Comparison of ENCODE assay signal across 9 cellular contexts in the genomic region with DNA sequence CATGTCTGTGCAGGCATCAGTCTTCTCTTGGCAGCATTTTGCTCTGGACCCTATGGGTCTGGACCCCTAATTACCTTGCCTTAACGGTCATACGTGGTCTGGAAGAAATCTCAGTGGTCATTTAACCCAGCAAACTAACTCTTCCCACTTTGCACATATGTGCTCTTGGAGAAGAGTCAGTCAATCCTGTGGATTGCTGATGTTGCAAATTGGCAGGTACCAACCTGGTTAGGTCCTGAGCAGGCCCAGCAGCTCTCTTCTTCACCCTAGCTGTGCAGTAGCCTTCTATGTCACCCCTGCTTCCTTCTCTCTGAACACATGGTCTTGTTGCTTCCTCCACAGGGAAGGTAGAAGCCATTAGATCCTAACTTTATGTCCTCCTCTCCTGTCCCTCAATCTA. TPM values are rescaled to one million over a fixed set of nuclear protein-coding genes. Genes with fewer than 3 reads are reported as not detected.
DNase-seq lines count a peak whose midpoint lies in the region; ATAC-seq and TF ChIP-seq lines count a peak whose summit lies in the region.
"Had no signal": no experiment of that assay in that cellular context is flagged by ENCODE, and none has a peak within 500 bp of the region (broad histone marks: within the 10 kb centered on the region; RNA-seq: fewer than 3 reads in every experiment).

No MANE protein-coding gene starts in this region.

- WGBS in heart left ventricle, 4 donors, result 84 to 89% (median 85%) methylated on average over 2 of the region's 2 CpGs

- peaks cover 0 to 37% (median 21%) of the 10 kb centered on the region in 12 donors for H3K4me1 ChIP-seq in heart left ventricle

- no peaks in the 10 kb centered on the region for H3K27me3 ChIP-seq in heart left ventricle

- H3K36me3 Mint-ChIP-seq in Calu3 (ENCODE audit: insufficient read depth, unreplicated experiment) (peaks cover 41% of the 10 kb centered on the region), IgD-negative memory B cell (peaks cover 4% of the 10 kb centered on the region), nephron (ENCODE audit: low read depth) (peaks cover 17% of the 10 kb centered on the region)
- peaks cover 26% of the 10 kb centered on the region for H3K36me3 Mint-ChIP-seq in activated naive CD8-positive, alpha-beta T cell treated with anti-CD3 and anti-CD28 coated beads, Interleukin-2, amount 50 U/mL, for 24 hours (ENCODE audit: low read depth)

- H3K36me3 ChIP-seq in heart left ventricle, result peaks cover 0 to 16% (median 7%) of the 10 kb centered on the region in 9 donors

- intact Hi-C loops in Calu3 (cut with micrococcal nuclease; ENCODE audit: unreplicated experiment) (no loop called here), heart left ventricle (cut with DNase I) (no loop called here)

- no peaks in the 10 kb centered on the region for H3K27me3 Mint-ChIP-seq in Calu3 (ENCODE audit: unreplicated experiment)
- H3K27me3 Mint-ChIP-seq in IgD-negative memory B cell, result no peaks in the 10 kb centered on the region
- H3K27me3 Mint-ChIP-seq in activated naive CD8-positive, alpha-beta T cell treated with anti-CD3 and anti-CD28 coated beads, Interleukin-2, amount 50 U/mL, for 24 hours, result no peaks in the 10 kb centered on the region
- no peaks in the 10 kb centered on the region for H3K27me3 Mint-ChIP-seq in nephron (ENCODE audit: low read depth)

- BruUV-seq in Calu3 (replicated peaks; lab: Mats Ljungman, UMichigan), result no TSS peak

- TF ChIP-seq CTCF in Calu3 (IDR thresholded peaks at IDR 0.05; ENCODE audit: unreplicated experiment) (no peak), nephron (IDR thresholded peaks at IDR 0.05; ENCODE audit: unreplicated experiment in 3 of 3) (no peak), heart left ventricle (IDR thresholded peaks at IDR 0.05) (no peak)

- H3K4me3 Mint-ChIP-seq in Calu3 (ENCODE audit: low read depth, unreplicated experiment) (peak overlapping the region; percentile 67), IgD-negative memory B cell (peak overlapping the region; percentile 30 to 90 (median 72)), nephron (peak overlapping the region; percentile 87 to 91 (median 90))
- peak overlapping the region; percentile 87 for H3K4me3 Mint-ChIP-seq in activated naive CD8-positive, alpha-beta T cell treated with anti-CD3 and anti-CD28 coated beads, Interleukin-2, amount 50 U/mL, for 24 hours

- H3K9me3 Mint-ChIP-seq in Calu3 (ENCODE audit: low read depth, unreplicated experiment) (no peaks in the 10 kb centered on the region), IgD-negative memory B cell (no peaks in the 10 kb centered on the region), nephron (no peaks in the 10 kb centered on the region)
- H3K9me3 Mint-ChIP-seq in activated naive CD8-positive, alpha-beta T cell treated with anti-CD3 and anti-CD28 coated beads, Interleukin-2, amount 50 U/mL, for 24 hours, result no peaks in the 10 kb centered on the region

- ATAC-seq in activated naive CD8-positive, alpha-beta T cell treated with anti-CD3 and anti-CD28 coated beads, Interleukin-2, amount 50 U/mL, for 24 hours, result no peak
- no peak for ATAC-seq in heart left ventricle
- ATAC-seq: right cardiac atrium had no signal

- CTCF ChIA-PET in Calu3 (lab: Charles Lee), result interaction anchor here (0.7 to 2.0 kb wide), 2 partner anchors 141 to 188 kb away, joined by 3 to 9 read pairs; no protein-coding TSS in a partner anchor

- H3K9me3 ChIP-seq in heart left ventricle, result no peaks in the 10 kb centered on the region

- no peak for DNase-seq in Calu3
- no peak for DNase-seq in activated naive CD8-positive, alpha-beta T cell treated with anti-CD3 and anti-CD28 coated beads, Interleukin-2, amount 50 U/mL, for 24 hours
- DNase-seq in GM19238 (ENCODE audit: insufficient read length, low spot score), result no peak
- DNase-seq in NCI-H187 (lab: John Stamatoyannopoulos, UW), result no peak
- DNase-seq in heart left ventricle, result no peak
- DNase-seq: GOT3, right cardiac atrium had no signal

- H3K27ac Mint-ChIP-seq in Calu3 (ENCODE audit: unreplicated experiment), result peak overlapping the region; percentile 17
- H3K27ac Mint-ChIP-seq in IgD-negative memory B cell, result peak overlapping the region; percentile 29 to 60 (median 59)
- no peak overlapping the region for H3K27ac Mint-ChIP-seq in activated naive CD8-positive, alpha-beta T cell treated with anti-CD3 and anti-CD28 coated beads, Interleukin-2, amount 50 U/mL, for 24 hours
- peak overlapping the region in 2 of 3 experiments; percentile 29 to 34 for H3K27ac Mint-ChIP-seq in nephron

- H3K27ac ChIP-seq in heart left ventricle, result no peak overlapping the region

- peak overlapping the region in 1 of 12 donors; percentile 98 for H3K4me3 ChIP-seq in heart left ventricle

- no peak for TF ChIP-seq POLR2A in heart left ventricle (IDR thresholded peaks at IDR 0.05)

- peaks cover 29% of the 10 kb centered on the region for H3K4me1 Mint-ChIP-seq in Calu3 (ENCODE audit: low read depth, unreplicated experiment)
- H3K4me1 Mint-ChIP-seq in IgD-negative memory B cell, result peaks cover 22 to 28% (median 27%) of the 10 kb centered on the region in 3 donors
- H3K4me1 Mint-ChIP-seq in activated naive CD8-positive, alpha-beta T cell treated with anti-CD3 and anti-CD28 coated beads, Interleukin-2, amount 50 U/mL, for 24 hours, result peaks cover 28% of the 10 kb centered on the region
- H3K4me1 Mint-ChIP-seq in nephron, result peaks cover 31% of the 10 kb centered on the region

RNA-seq across cellular contexts. Expression of gene CEP43, which starts 1.6 kb away (rescaled TPM):
- total RNA-seq in Calu3 (2022) (28.3 and 34.9 TPM in 2 replicates), heart left ventricle (10 to 100 TPM in 6 of 9 donors, 1 to 10 TPM in 3; 6.6 to 15.5 (median 10.7) TPM)
- polyA plus RNA-seq in IgD-negative memory B cell (4.4 TPM), heart left ventricle (10 to 100 TPM in 1 of 2 donors, 1 to 10 TPM in 1; 4.7 to 16.9 TPM)

RNA-seq across cellular contexts. Expression of gene RNASET2, which starts 44.4 kb away (rescaled TPM):
- total RNA-seq in Calu3 (2022) (65.2 and 70.2 TPM in 2 replicates), heart left ventricle (10 to 100 TPM in 7 of 9 donors, 1 to 10 TPM in 2; 7.9 to 76.0 (median 13.5) TPM)
- polyA plus RNA-seq in IgD-negative memory B cell (708 TPM), heart left ventricle (10 to 100 TPM in 1 of 2 donors, 1 to 10 TPM in 1; 5.7 to 18.3 TPM)
